In genomic region chr1:167933779-167934178, GRCh38 we compare ENCODE assay signal across 9 cellular contexts. TPM values are rescaled to one million over a fixed set of nuclear protein-coding genes. Genes with fewer than 3 reads are reported as not detected.
DNase-seq lines count a peak whose midpoint lies in the region; ATAC-seq and TF ChIP-seq lines count a peak whose summit lies in the region.
"Had no signal": no experiment of that assay in that cellular context is flagged by ENCODE, and none has a peak within 500 bp of the region (broad histone marks: within the 10 kb centered on the region; RNA-seq: fewer than 3 reads in every experiment).

No MANE protein-coding gene starts in this region.

- H3K27ac ChIP-seq in right atrium auricular region (peak overlapping the region; percentile 99 to 100), right lobe of liver (peak overlapping the region in 2 of 3 donors; percentile 94 to 95), aorta (ENCODE audit: low read depth in 1 of 2, low read length in 2 of 2) (no peak overlapping the region)

- no peak overlapping the region for H3K27ac Mint-ChIP-seq in activated naive CD8-positive, alpha-beta T cell treated with anti-CD3 and anti-CD28 coated beads, Interleukin-2, amount 50 U/mL, for 24 hours
- H3K27ac Mint-ChIP-seq in type B pancreatic cell: no peak overlapping the region

- H3K9me3 ChIP-seq in right atrium auricular region: no peaks in the 10 kb centered on the region
- no peaks in the 10 kb centered on the region for H3K9me3 ChIP-seq in right lobe of liver
- no peaks in the 10 kb centered on the region for H3K9me3 ChIP-seq in aorta (ENCODE audit: control insufficient read depth, low read length)

- H3K36me3 ChIP-seq in right atrium auricular region (no peaks in the 10 kb centered on the region), right lobe of liver (no peaks in the 10 kb centered on the region), aorta (ENCODE audit: control insufficient read depth in 1 of 2, insufficient read depth in 2 of 2, low read length in 1 of 2) (no peaks in the 10 kb centered on the region)

- no peaks in the 10 kb centered on the region for H3K27me3 Mint-ChIP-seq in activated naive CD8-positive, alpha-beta T cell treated with anti-CD3 and anti-CD28 coated beads, Interleukin-2, amount 50 U/mL, for 24 hours
- H3K27me3 Mint-ChIP-seq in type B pancreatic cell: peaks cover 3% of the 10 kb centered on the region

- H3K4me3 ChIP-seq in right atrium auricular region (peak overlapping the region in 1 of 2 donors; percentile 86), right lobe of liver (peak overlapping the region; percentile 74 to 88 (median 79)), aorta (ENCODE audit: low read length in 2 of 2) (peak overlapping the region in 1 of 2 donors; percentile 24)

- intact Hi-C loops in cardiac septum (cut with DNase I) (loop anchor here (2.0 to 10.0 kb wide), 2 partner anchors 219 to 1431 kb away; partner anchors contain the start of genes BLZF1 and NME7), right lobe of liver (cut with DNase I) (no loop called here), aorta (cut with DNase I) (loop anchor here in 1 of 2 donors (10.0 kb wide), 1 partner anchor 219 kb away; no protein-coding TSS in a partner anchor)

- peak overlapping the region; percentile 90 for H3K4me3 Mint-ChIP-seq in activated naive CD8-positive, alpha-beta T cell treated with anti-CD3 and anti-CD28 coated beads, Interleukin-2, amount 50 U/mL, for 24 hours
- H3K4me3 Mint-ChIP-seq in type B pancreatic cell: peak overlapping the region; percentile 42

- TF ChIP-seq CTCF in right atrium auricular region (IDR thresholded peaks at IDR 0.05): no peak
- no peak for TF ChIP-seq CTCF in right lobe of liver (IDR thresholded peaks at IDR 0.05)
- TF ChIP-seq CTCF in type B pancreatic cell (conservative IDR thresholded peaks at IDR 0.05): no peak

- H3K4me1 ChIP-seq in right atrium auricular region (peaks cover 0 to 24% of the 10 kb centered on the region in 2 donors), right lobe of liver (peaks cover 0 to 49% (median 3%) of the 10 kb centered on the region in 4 donors), aorta (ENCODE audit: control insufficient read depth in 1 of 2, insufficient read depth in 2 of 2, low read length in 2 of 2) (no peaks in the 10 kb centered on the region)

- no peaks in the 10 kb centered on the region for H3K9me3 Mint-ChIP-seq in activated naive CD8-positive, alpha-beta T cell treated with anti-CD3 and anti-CD28 coated beads, Interleukin-2, amount 50 U/mL, for 24 hours
- H3K9me3 Mint-ChIP-seq in type B pancreatic cell: no peaks in the 10 kb centered on the region

- peaks cover 39% of the 10 kb centered on the region for H3K4me1 Mint-ChIP-seq in activated naive CD8-positive, alpha-beta T cell treated with anti-CD3 and anti-CD28 coated beads, Interleukin-2, amount 50 U/mL, for 24 hours
- H3K4me1 Mint-ChIP-seq in type B pancreatic cell (ENCODE audit: unreplicated experiment): peaks cover 19% of the 10 kb centered on the region

- TF ChIP-seq POLR2A in right lobe of liver (IDR thresholded peaks at IDR 0.05): no peak

- H3K27me3 ChIP-seq in right atrium auricular region (no peaks in the 10 kb centered on the region), right lobe of liver (no peaks in the 10 kb centered on the region), aorta (ENCODE audit: control insufficient read depth in 1 of 2, insufficient read depth in 2 of 2, low read length in 1 of 2) (no peaks in the 10 kb centered on the region)

- ATAC-seq in activated naive CD8-positive, alpha-beta T cell treated with anti-CD3 and anti-CD28 coated beads, Interleukin-2, amount 50 U/mL, for 24 hours: no peak
- ATAC-seq in right lobe of liver (no peak), aorta (ENCODE audit: low FRiP score) (no peak)

- no peak for DNase-seq in right atrium auricular region (ENCODE audit: low spot score)
- DNase-seq in cardiac septum (ENCODE audit: low spot score): no peak
- DNase-seq in activated naive CD8-positive, alpha-beta T cell treated with anti-CD3 and anti-CD28 coated beads, Interleukin-2, amount 50 U/mL, for 24 hours: no peak
- DNase-seq in right lobe of liver: no peak
- DNase-seq in type B pancreatic cell (ENCODE audit: extremely low spot score, unreplicated experiment): no peak
- DNase-seq in aorta: no peak
- DNase-seq in retina: no peak
- DNase-seq in HT-29 (ENCODE audit: low spot score): no peak
- DNase-seq: NCI-H446 had no signal

- H3K36me3 Mint-ChIP-seq in activated naive CD8-positive, alpha-beta T cell treated with anti-CD3 and anti-CD28 coated beads, Interleukin-2, amount 50 U/mL, for 24 hours (ENCODE audit: low read depth): no peaks in the 10 kb centered on the region
- H3K36me3 Mint-ChIP-seq in type B pancreatic cell: no peaks in the 10 kb centered on the region

- 26% methylated on average over 4 of the region's 4 CpGs for WGBS in right lobe of liver (ENCODE audit: insufficient coverage, low coverage, low lambda C conversion rate, missing lambda C conversion rate)
- 47 to 49% methylated on average over 4 of the region's 4 CpGs for WGBS in aorta, 2 donors

RNA-seq across cellular contexts. Expression of gene DCAF6, which starts 2.7 kb away (rescaled TPM):
- total RNA-seq in right atrium auricular region (100 to 1,000 TPM; 126 to 161 TPM), cardiac septum (167 TPM), right lobe of liver (10 to 100 TPM; 35.8 to 65.9 (median 48.8) TPM), type B pancreatic cell (ENCODE audit: low replicate concordance) (27.2 and 38.3 TPM in 2 replicates), aorta (10 to 100 TPM; 55.5 to 68.7 TPM)
- 10 to 100 TPM; 37.3 to 43.3 TPM for polyA plus RNA-seq in aorta
- 20.4 and 23.2 TPM in 2 replicates for total RNA-seq in HT-29 (2014; rRNA removed; shearing (Covaris generic))

RNA-seq across cellular contexts. Expression of gene MPC2, which starts 3.1 kb away (rescaled TPM):
- total RNA-seq in right atrium auricular region (100 to 1,000 TPM in 1 of 2 donors, 10 to 100 TPM in 1; 71.4 to 122 TPM), cardiac septum (211 TPM), right lobe of liver (100 to 1,000 TPM in 5 of 6 experiments, 10 to 100 TPM in 1; 85.2 to 198 (median 142) TPM), type B pancreatic cell (ENCODE audit: low replicate concordance) (60.2 and 86.4 TPM in 2 replicates), aorta (10 to 100 TPM; 37.3 to 48.2 TPM)
- 10 to 100 TPM; 56.4 to 94.8 TPM for polyA plus RNA-seq in aorta
- total RNA-seq in HT-29 (2014; rRNA removed; shearing (Covaris generic)): 52.3 and 57.7 TPM in 2 replicates

RNA-seq across cellular contexts. Expression of gene ADCY10, which starts 19.8 kb away (rescaled TPM):
- total RNA-seq in right atrium auricular region: under 1 TPM in 1 of 2 donors, not detected in 1; 0.35 TPM
- 0.97 TPM for total RNA-seq in cardiac septum
- total RNA-seq in right lobe of liver: 1 to 10 TPM in 3 of 6 experiments, under 1 TPM in 3; 0.43 to 5.8 (median 1.5) TPM
- total RNA-seq in type B pancreatic cell (ENCODE audit: low replicate concordance): 0.14 and 0.39 TPM in 2 replicates
- under 1 TPM; 0.16 to 0.24 TPM for total RNA-seq in aorta
- under 1 TPM; 0.13 to 0.15 TPM for polyA plus RNA-seq in aorta
- not detected in 2 replicates for total RNA-seq in HT-29 (2014; rRNA removed; shearing (Covaris generic))

Comparison
In these comparisons a context has a peak if more than half of its experiments do, and no peak if none do; other contexts are left out.
1. H3K27ac ChIP-seq: peak in right atrium auricular region (2 of 2) and right lobe of liver (2 of 3); none in aorta (0 of 2).